ENCODE assay signal across 28 cellular contexts in the genomic region with DNA sequence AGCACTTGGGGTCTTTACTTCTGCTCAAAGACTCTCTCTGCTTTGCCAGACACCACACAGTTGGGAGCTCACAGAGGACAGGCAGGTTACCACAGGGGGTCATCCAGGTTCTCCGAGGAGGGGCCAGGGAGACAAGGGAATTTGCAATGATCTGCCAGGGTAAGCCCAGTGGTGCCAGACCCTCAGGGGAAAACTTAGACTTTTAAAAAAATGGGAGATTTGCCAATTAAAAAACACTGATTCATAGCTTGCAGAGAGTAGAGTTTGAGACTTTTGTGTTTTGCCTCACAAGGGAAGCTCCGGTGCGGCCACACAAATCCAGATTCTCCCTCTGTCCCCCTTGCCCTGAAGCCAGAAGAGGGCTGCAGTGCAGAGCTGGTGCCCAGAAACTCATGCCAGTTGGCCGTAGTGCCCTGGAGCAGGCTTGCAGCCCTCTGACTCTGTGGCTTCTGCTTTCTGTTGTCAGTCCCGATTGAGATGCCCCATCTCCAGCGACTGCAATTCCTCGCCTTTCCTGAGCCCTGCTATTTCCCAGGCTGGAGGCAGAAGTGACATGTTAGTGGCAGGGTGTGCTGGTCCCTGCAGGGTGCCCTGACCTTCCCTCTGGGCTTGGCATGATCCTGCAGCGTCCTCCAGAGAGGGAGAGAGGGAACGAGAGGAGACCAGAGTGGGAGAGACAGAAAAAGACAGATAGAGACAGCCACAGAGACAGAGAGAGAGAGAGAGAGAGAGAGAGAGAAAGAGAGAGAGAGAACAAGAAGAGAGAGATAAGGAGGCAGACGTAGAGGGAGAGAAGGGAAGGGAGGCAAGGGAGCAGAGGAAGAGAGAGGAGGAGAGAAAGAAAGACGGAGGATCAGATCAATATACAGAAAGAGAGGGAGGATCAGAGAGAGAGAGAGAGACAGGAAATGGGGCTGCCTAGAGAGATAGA. TPM values are rescaled to one million over a fixed set of nuclear protein-coding genes. Genes with fewer than 3 reads are reported as not detected.
A peak's percentile ranks its signal among the peaks of the same experiment; 100 is the strongest.
DNase-seq lines count a peak whose midpoint lies in the region; ATAC-seq, FAIRE-seq and TF ChIP-seq lines count a peak whose summit lies in the region.
"Had no signal": no experiment of that assay in that cellular context is flagged by ENCODE, and none has a peak within 500 bp of the region (broad histone marks: within the 10 kb centered on the region; RNA-seq: fewer than 3 reads in every experiment).

No MANE protein-coding gene starts in this region.

- intact Hi-C loops in CD14-positive monocyte (cut with micrococcal nuclease): no loop called here
- intact Hi-C loops in K562 (cut with micrococcal nuclease): no loop called here

- no peaks in the 10 kb centered on the region for H3K4me1 ChIP-seq in K562 (replicated peaks in 1 of 2; ENCODE audit: control insufficient read depth in 2 of 2, insufficient read depth in 2 of 2, low read length in 2 of 2)
- H3K4me1 ChIP-seq in smooth muscle cell (ENCODE audit: low read depth): peaks cover 9% of the 10 kb centered on the region
- H3K4me1 ChIP-seq: left lung had no signal

- in situ Hi-C loops in K562 (cut with MboI): no loop called here

- H4K20me1 ChIP-seq in K562 (replicated peaks; ENCODE audit: control insufficient read depth, insufficient read depth, low read length) (peaks cover 8% of the 10 kb centered on the region; the same call in 1 of the 2 replicates), smooth muscle cell (ENCODE audit: low read depth) (no peaks in the 10 kb centered on the region)

- H3K27ac Mint-ChIP-seq in CD14-positive monocyte: no peak overlapping the region
- H3K27ac Mint-ChIP-seq: activated naive CD8-positive, alpha-beta T cell treated with anti-CD3 and anti-CD28 coated beads, Interleukin-2, amount 50 U/mL, for 24 hours; mesothelial cell of epicardium; T-helper 17 cell; type B pancreatic cell had no signal

- no peak for FAIRE-seq in K562 (lab: Jason Lieb, UNC)
- FAIRE-seq: RCC 7860, small intestine had no signal

- DNase-seq in CD14-positive monocyte (ENCODE audit: low spot score) (no peak), NCI-H69 (lab: John Stamatoyannopoulos, UW) (peak; percentile 67), K562 (ENCODE audit: extremely low read depth in 1 of 4, low spot score in 3 of 4) (no peak), medulla oblongata (ENCODE audit: extremely low spot score) (peak; percentile 36), smooth muscle cell (lab: John Stamatoyannopoulos, UW; ENCODE audit: unreplicated experiment) (no peak)
- DNase-seq: activated gamma-delta T cell; activated naive CD8-positive, alpha-beta T cell treated with anti-CD3 and anti-CD28 coated beads, Interleukin-2, amount 50 U/mL, for 24 hours; central memory CD4-positive, alpha-beta T cell; DMS79; Karpas-422; left lung; naive B cell; NCI-H1048; NCI-H1694 treated with DMSO at 0.1 percent for 48 hours; NCI-H510A treated with DMSO at 0.1 percent for 48 hours; small intestine; stimulated activated CD4-positive, alpha-beta T cell treated with anti-CD3 and anti-CD28 coated beads, Interleukin-2, amount 100 ng/mL, for 24 hours; T-helper 17 cell had no signal

- ATAC-seq in K562 (no peak), HG02642 (IDR thresholded peaks at IDR 0.05; ENCODE audit: poor library complexity, unreplicated experiment) (no peak), GM21526 (IDR thresholded peaks at IDR 0.05; ENCODE audit: low FRiP score, unreplicated experiment) (no peak), GM21717 (IDR thresholded peaks at IDR 0.05; ENCODE audit: unreplicated experiment) (no peak)
- ATAC-seq: activated naive CD8-positive, alpha-beta T cell treated with anti-CD3 and anti-CD28 coated beads, Interleukin-2, amount 50 U/mL, for 24 hours; left lung; T-helper 17 cell had no signal

- peak overlapping the region; percentile 10 to 16 for H3K4me3 Mint-ChIP-seq in CD14-positive monocyte
- H3K4me3 Mint-ChIP-seq: activated naive CD8-positive, alpha-beta T cell treated with anti-CD3 and anti-CD28 coated beads, Interleukin-2, amount 50 U/mL, for 24 hours; mesothelial cell of epicardium; T-helper 17 cell; type B pancreatic cell had no signal

- 0% methylated on average over 10 of the region's 11 CpGs for WGBS in K562 (ENCODE audit: insufficient coverage, low coverage, missing lambda C conversion rate)
- 54% methylated on average over 11 of the region's 11 CpGs for WGBS in smooth muscle cell (ENCODE audit: low lambda C conversion rate)

- H3F3A ChIP-seq in smooth muscle cell (ENCODE audit: low read depth): no peaks in the 10 kb centered on the region

- H3K27ac ChIP-seq in K562 (ENCODE audit: extremely low read depth, low read depth, low read length): no peak overlapping the region
- H3K27ac ChIP-seq in smooth muscle cell (ENCODE audit: low read depth): no peak overlapping the region
- H3K27ac ChIP-seq: left lung had no signal

- TF ChIP-seq CTCF in CD14-positive monocyte (IDR thresholded peaks at IDR 0.05) (no peak), K562 (IDR thresholded peaks at IDR 0.05 in 2 of 3, conservative IDR thresholded peaks at IDR 0.05 in 1 of 3; ENCODE audit: insufficient read depth in 2 of 3, low read depth in 1 of 3, low read length in 3 of 3) (no peak), smooth muscle cell (IDR thresholded peaks at IDR 0.05; ENCODE audit: borderline replicate concordance, insufficient read depth, poor library complexity, severe bottlenecking) (no peak)

- POLR2A ChIA-PET in K562 (lab: Yijun Ruan, JAX): no interaction called here

- peaks cover 0 to 3% (median 0%) of the 10 kb centered on the region in 7 donors for H3K9me3 Mint-ChIP-seq in CD14-positive monocyte
- H3K9me3 Mint-ChIP-seq: activated naive CD8-positive, alpha-beta T cell treated with anti-CD3 and anti-CD28 coated beads, Interleukin-2, amount 50 U/mL, for 24 hours; mesothelial cell of epicardium; type B pancreatic cell had no signal

- no peaks in the 10 kb centered on the region for H3K36me3 Mint-ChIP-seq in CD14-positive monocyte
- H3K36me3 Mint-ChIP-seq: mesothelial cell of epicardium, type B pancreatic cell had no signal

- CTCF ChIA-PET in K562 (lab: Yijun Ruan, JAX; ENCODE audit: low intra/inter-chr PET ratio): interaction anchor here (0.7 kb wide), 1 partner anchor 17 kb away, joined by 4 read pairs; no protein-coding TSS in a partner anchor

- no peak for TF ChIP-seq POLR2A in K562 (conservative IDR thresholded peaks at IDR 0.05)

- no peak for TF ChIP-seq RAD21 in K562 (CRISPR knock-in tag; conservative IDR thresholded peaks at IDR 0.05 in 1 of 2, IDR thresholded peaks at IDR 0.05 in 1 of 2)

- H3K27me3 ChIP-seq in K562 (ENCODE audit: control insufficient read depth in 2 of 2, insufficient read depth in 2 of 2, low read length in 2 of 2) (peaks cover 8 to 44% of the 10 kb centered on the region in 2 experiments), smooth muscle cell (ENCODE audit: low read depth) (peaks cover 23% of the 10 kb centered on the region)

- H3K9ac ChIP-seq in K562 (ENCODE audit: insufficient read depth in 1 of 2, low read depth in 2 of 2, low read length in 2 of 2): no peak overlapping the region
- no peak overlapping the region for H3K9ac ChIP-seq in smooth muscle cell (ENCODE audit: low read depth)

- no peaks in the 10 kb centered on the region for H3K36me3 ChIP-seq in K562 (ENCODE audit: control insufficient read depth, insufficient read depth, low read length)
- H3K36me3 ChIP-seq in smooth muscle cell (ENCODE audit: low read depth): no peaks in the 10 kb centered on the region
- H3K36me3 ChIP-seq: left lung had no signal

- peaks cover 34 to 62% (median 42%) of the 10 kb centered on the region in 3 donors for H3K27me3 Mint-ChIP-seq in CD14-positive monocyte (ENCODE audit: low read depth in 3 of 3)

- H3K4me3 ChIP-seq in K562 (no peak overlapping the region), smooth muscle cell (no peak overlapping the region)
- H3K4me3 ChIP-seq: left lung had no signal

- H3K9me3 ChIP-seq in K562 (replicated peaks; ENCODE audit: control insufficient read depth, insufficient read depth, low read depth, low read length): no peaks in the 10 kb centered on the region
- no peaks in the 10 kb centered on the region for H3K9me3 ChIP-seq in smooth muscle cell (replicated peaks; ENCODE audit: low read depth)
- H3K9me3 ChIP-seq: left lung had no signal

- no peaks in the 10 kb centered on the region for H3K4me1 Mint-ChIP-seq in CD14-positive monocyte
- H3K4me1 Mint-ChIP-seq: activated naive CD8-positive, alpha-beta T cell treated with anti-CD3 and anti-CD28 coated beads, Interleukin-2, amount 50 U/mL, for 24 hours; T-helper 17 cell had no signal

- H2AFZ ChIP-seq in K562 (ENCODE audit: low read depth, low read length): no peak overlapping the region
- H2AFZ ChIP-seq in smooth muscle cell (ENCODE audit: low read depth): no peak overlapping the region

- H3K79me2 ChIP-seq in K562 (ENCODE audit: control insufficient read depth, insufficient read depth, low read length): no peaks in the 10 kb centered on the region
- no peaks in the 10 kb centered on the region for H3K79me2 ChIP-seq in smooth muscle cell (ENCODE audit: low read depth)

- no peak overlapping the region for H3K4me2 ChIP-seq in K562 (ENCODE audit: insufficient read depth, low read length)
- no peak overlapping the region for H3K4me2 ChIP-seq in smooth muscle cell

- peaks cover 4% of the 10 kb centered on the region for H3K9me1 ChIP-seq in K562 (ENCODE audit: control insufficient read depth, insufficient read depth, low read length)

- BruUV-seq in K562 (replicated peaks; lab: Mats Ljungman, UMichigan): no TSS peak

- no peak for TF ChIP-seq EP300 in K562 (IDR thresholded peaks at IDR 0.05; ENCODE audit: low read length)

RNA-seq across cellular contexts. Expression of a gene that starts 46.0 kb away (rescaled TPM):
- polyA plus RNA-seq in CD14-positive monocyte (not detected), K562 (2011; rRNA removed) (not detected in 2 replicates), K562 (2014; fragmentation: Illumina TruSeq; extraction: Trizol) (not detected in 2 replicates), K562 (2014; fragmentation: Nextera tagmentation; extraction: Ambion mirVana) (not detected), K562 (2014; rRNA removed) (not detected in 2 replicates), smooth muscle cell (10.9 and 13.2 TPM in 2 replicates)
- not detected in 2 replicates for total RNA-seq in K562 (2011; cell fraction: chromatin; rRNA removed; ENCODE audit: low replicate concordance)
- total RNA-seq in K562 (2011; cell fraction: nucleolus; rRNA removed): not detected in 2 replicates
- total RNA-seq in K562 (2011; cell fraction: nucleoplasm; rRNA removed): not detected in 2 replicates
- total RNA-seq in K562 (2014; rRNA removed) (not detected in 2 replicates), K562 (2014; rRNA removed; fragmentation: Illumina TruSeq; extraction: Trizol) (not detected in 2 replicates), K562 (2015; rRNA removed; fragmentation: Illumina TruSeq; extraction: Trizol) (not detected in 2 replicates), K562 (2021) (not detected in 2 replicates), smooth muscle cell (11.3 and 12.0 TPM in 2 replicates)
- polyA plus RNA-seq in K562 (2011; cell fraction: cytosol; rRNA removed): not detected in 2 replicates
- polyA plus RNA-seq in K562 (2011; cell fraction: nucleus; rRNA removed): not detected in 2 replicates
- polyA plus RNA-seq in K562 (2012): not detected in 2 replicates
- polyA minus RNA-seq in K562 (2011; rRNA and poly(A)+ RNA removed): not detected in 2 replicates
- polyA minus RNA-seq in K562 (2011; cell fraction: cytosol; rRNA and poly(A)+ RNA removed): not detected in 2 replicates
- not detected in 2 replicates for polyA minus RNA-seq in K562 (2011; cell fraction: nucleus; rRNA and poly(A)+ RNA removed)
- total RNA-seq: dermis microvascular lymphatic vessel endothelial cell, glomerular endothelial cell, left lung, T-helper 17 cell had no signal
- polyA plus RNA-seq: AG04450, fibroblast of lung had no signal

Comparison
In these comparisons a context has a peak if more than half of its experiments do, and no peak if none do; other contexts are left out.
1. DNase-seq: peak in NCI-H69 (single experiment) and medulla oblongata (single experiment); none in CD14-positive monocyte (single experiment), K562 (0 of 4) and smooth muscle cell (single experiment).
2. RNA of a gene that starts 46.0 kb away (polyA plus RNA-seq): 10.9 to 13.2 TPM in smooth muscle cell; not detected in CD14-positive monocyte and not detected in K562; every median in the first group is over 10 times any median in the second.